Comparison of ENCODE assay signal across 16 cellular contexts in the genomic region with DNA sequence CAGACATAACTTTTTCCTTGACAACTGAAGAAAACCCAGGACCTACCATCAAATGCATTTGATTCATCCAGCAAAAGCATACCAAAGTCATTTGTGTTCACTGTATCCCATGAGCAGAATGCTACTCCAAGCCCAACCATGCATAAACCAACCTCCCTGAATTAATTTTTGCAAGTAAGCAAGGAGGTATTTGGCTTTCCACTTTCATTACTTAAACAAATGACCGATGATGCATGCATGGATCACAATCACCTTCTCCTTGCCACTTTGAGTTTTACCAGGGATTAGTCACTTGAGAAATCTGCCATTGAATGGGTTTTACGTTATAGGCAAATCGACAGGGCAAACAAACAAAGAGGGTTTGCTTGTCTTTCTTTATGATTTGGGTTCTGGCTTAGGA.
DNase-seq lines count a peak whose midpoint lies in the region; ATAC-seq and TF ChIP-seq lines count a peak whose summit lies in the region.
"Had no signal": no experiment of that assay in that cellular context is flagged by ENCODE, and none has a peak within 500 bp of the region (broad histone marks: within the 10 kb centered on the region; RNA-seq: fewer than 3 reads in every experiment).

No MANE protein-coding gene starts in this region.

- H3K36me3 Mint-ChIP-seq in endodermal cell (ENCODE audit: low read depth), result no peaks in the 10 kb centered on the region
- no peaks in the 10 kb centered on the region for H3K36me3 Mint-ChIP-seq in activated T-helper 17 cell treated with anti-CD3 and anti-CD28 coated beads, Interleukin-2, amount 50 U/mL, for 72 hours (ENCODE audit: low read depth)

- ATAC-seq in HG02759 (IDR thresholded peaks at IDR 0.05; ENCODE audit: unreplicated experiment), result no peak
- ATAC-seq in activated T-helper 17 cell treated with anti-CD3 and anti-CD28 coated beads, Interleukin-2, amount 50 U/mL, for 72 hours (replicated peaks), result no peak
- ATAC-seq: gastrocnemius medialis, GM12878, left colon had no signal

- H3K9me3 ChIP-seq in endocrine pancreas (ENCODE audit: control insufficient read depth, low read length) (no peaks in the 10 kb centered on the region), muscle layer of duodenum (ENCODE audit: control insufficient read depth in 1 of 2, low read length in 2 of 2) (no peaks in the 10 kb centered on the region), endodermal cell (ENCODE audit: control insufficient read depth, low read length) (no peaks in the 10 kb centered on the region)
- H3K9me3 ChIP-seq: Caco-2, gastrocnemius medialis, testis had no signal

- H3K27ac Mint-ChIP-seq in endodermal cell, result no peak overlapping the region
- H3K27ac Mint-ChIP-seq in activated T-helper 17 cell treated with anti-CD3 and anti-CD28 coated beads, Interleukin-2, amount 50 U/mL, for 72 hours, result no peak overlapping the region
- H3K27ac Mint-ChIP-seq: activated CD4-positive, alpha-beta memory T cell treated with anti-CD3 and anti-CD28 coated beads, Interleukin-2, amount 10 ng/mL, durations not matched to agents 7 days and 5 days had no signal

- H3K4me1 Mint-ChIP-seq in endodermal cell, result peaks cover 7% of the 10 kb centered on the region
- peaks cover 4% of the 10 kb centered on the region for H3K4me1 Mint-ChIP-seq in activated T-helper 17 cell treated with anti-CD3 and anti-CD28 coated beads, Interleukin-2, amount 50 U/mL, for 72 hours
- H3K4me1 Mint-ChIP-seq: activated CD4-positive, alpha-beta memory T cell treated with anti-CD3 and anti-CD28 coated beads, Interleukin-2, amount 10 ng/mL, durations not matched to agents 7 days and 5 days; neural crest cell had no signal

- H3K9me3 Mint-ChIP-seq in endodermal cell, result no peaks in the 10 kb centered on the region
- H3K9me3 Mint-ChIP-seq in activated T-helper 17 cell treated with anti-CD3 and anti-CD28 coated beads, Interleukin-2, amount 50 U/mL, for 72 hours, result no peaks in the 10 kb centered on the region
- H3K9me3 Mint-ChIP-seq: activated CD4-positive, alpha-beta memory T cell treated with anti-CD3 and anti-CD28 coated beads, Interleukin-2, amount 10 ng/mL, durations not matched to agents 7 days and 5 days; neural crest cell had no signal

- no peak overlapping the region for H3K4me3 Mint-ChIP-seq in endodermal cell
- no peak overlapping the region for H3K4me3 Mint-ChIP-seq in activated T-helper 17 cell treated with anti-CD3 and anti-CD28 coated beads, Interleukin-2, amount 50 U/mL, for 72 hours
- H3K4me3 Mint-ChIP-seq: activated CD4-positive, alpha-beta memory T cell treated with anti-CD3 and anti-CD28 coated beads, Interleukin-2, amount 10 ng/mL, durations not matched to agents 7 days and 5 days; neural crest cell had no signal

- 88 to 90% methylated on average over 3 of the region's 3 CpGs for WGBS in endodermal cell (ENCODE audit: insufficient coverage in 1 of 2, insufficient read length in 1 of 2), 2 experiments

- H3K27me3 ChIP-seq in endocrine pancreas (ENCODE audit: control insufficient read depth, insufficient read depth, low read length), result no peaks in the 10 kb centered on the region
- no peaks in the 10 kb centered on the region for H3K27me3 ChIP-seq in muscle layer of duodenum (ENCODE audit: low read depth, low read length)
- H3K27me3 ChIP-seq in endodermal cell (ENCODE audit: control insufficient read depth, insufficient read depth, low read length, poor library complexity, severe bottlenecking), result peaks cover 7% of the 10 kb centered on the region
- H3K27me3 ChIP-seq: gastrocnemius medialis, testis had no signal

- H3K27ac ChIP-seq in muscle layer of duodenum (ENCODE audit: low read length) (peak overlapping the region; percentile 24), endodermal cell (ENCODE audit: low read depth, low read length) (no peak overlapping the region)
- H3K27ac ChIP-seq: gastrocnemius medialis, PC-9, testis had no signal

- TF ChIP-seq CTCF in endodermal cell (conservative IDR thresholded peaks at IDR 0.05), result no peak

- no peaks in the 10 kb centered on the region for H3K36me3 ChIP-seq in endocrine pancreas (ENCODE audit: control insufficient read depth, insufficient read depth, low read length)
- H3K36me3 ChIP-seq in muscle layer of duodenum (ENCODE audit: control insufficient read depth in 1 of 2, insufficient read depth in 2 of 2, low read length in 2 of 2), result no peaks in the 10 kb centered on the region
- no peaks in the 10 kb centered on the region for H3K36me3 ChIP-seq in endodermal cell (ENCODE audit: control insufficient read depth, insufficient read depth, low read length)
- H3K36me3 ChIP-seq: gastrocnemius medialis had no signal

- DNase-seq in Daoy (ENCODE audit: low read depth), result peak; percentile 79
- DNase-seq in NCI-H526 (lab: John Stamatoyannopoulos, UW), result peak; percentile 93 to 96
- DNase-seq in endodermal cell, result no peak
- no peak for DNase-seq in medulla oblongata (ENCODE audit: extremely low spot score)
- DNase-seq: activated CD4-positive, alpha-beta memory T cell treated with anti-CD3 and anti-CD28 coated beads, Interleukin-2, amount 10 ng/mL, durations not matched to agents 7 days and 5 days; Caco-2; gastrocnemius medialis; left colon; PC-9; testis had no signal

- H3K9ac ChIP-seq in endocrine pancreas (ENCODE audit: control insufficient read depth, insufficient read depth, low read length) (no peak overlapping the region), endodermal cell (ENCODE audit: extremely low read depth, low read length, poor library complexity, severe bottlenecking) (no peak overlapping the region)

- H3K4me1 ChIP-seq in endocrine pancreas (ENCODE audit: control insufficient read depth, insufficient read depth, low read length) (peaks cover 7% of the 10 kb centered on the region), muscle layer of duodenum (ENCODE audit: control insufficient read depth in 1 of 2, insufficient read depth in 2 of 2, low read length in 2 of 2) (peaks cover 0 to 23% of the 10 kb centered on the region in 2 donors), endodermal cell (ENCODE audit: control insufficient read depth, insufficient read depth, low read length) (no peaks in the 10 kb centered on the region)
- H3K4me1 ChIP-seq: Caco-2, gastrocnemius medialis, testis had no signal

- H3K27me3 Mint-ChIP-seq in endodermal cell (ENCODE audit: insufficient read depth), result no peaks in the 10 kb centered on the region
- no peaks in the 10 kb centered on the region for H3K27me3 Mint-ChIP-seq in activated T-helper 17 cell treated with anti-CD3 and anti-CD28 coated beads, Interleukin-2, amount 50 U/mL, for 72 hours

- H3K4me3 ChIP-seq in endocrine pancreas (ENCODE audit: control insufficient read depth, insufficient read depth, low read length) (peak overlapping the region; percentile 46), muscle layer of duodenum (ENCODE audit: low read depth in 1 of 2, low read length in 2 of 2) (no peak overlapping the region), endodermal cell (ENCODE audit: low read length) (no peak overlapping the region)
- H3K4me3 ChIP-seq: gastrocnemius medialis, GM12878, PC-9, testis had no signal

Comparison
In these comparisons a context has a peak if more than half of its experiments do, and no peak if none do; other contexts are left out.
1. DNase-seq: peak in Daoy (single experiment) and NCI-H526 (2 of 2); none in endodermal cell (single experiment) and medulla oblongata (single experiment).